In genomic region chr14:22084393-22085281, GRCh38 we compare ENCODE assay signal across 8 cellular contexts.
DNase-seq lines count a peak whose midpoint lies in the region; ATAC-seq and TF ChIP-seq lines count a peak whose summit lies in the region.

No MANE protein-coding gene starts in this region.

- no peaks in the 10 kb centered on the region for H3K79me2 ChIP-seq in PC-9 (ENCODE audit: low read depth)

- TF ChIP-seq CTCF in PC-9 (conservative IDR thresholded peaks at IDR 0.05) (peak; percentile 82), choroid plexus epithelial cell (conservative IDR thresholded peaks at IDR 0.05; ENCODE audit: low read depth, low read length) (peak; percentile 69), mesothelial cell of epicardium (IDR thresholded peaks at IDR 0.05; ENCODE audit: unreplicated experiment) (peak; percentile 89)

- H4K20me1 ChIP-seq in PC-9 (ENCODE audit: insufficient read depth), result no peaks in the 10 kb centered on the region

- H3K4me3 Mint-ChIP-seq in mesothelial cell of epicardium, result no peak overlapping the region

- no peak overlapping the region for H3K4me3 ChIP-seq in PC-9
- no peak overlapping the region for H3K4me3 ChIP-seq in choroid plexus epithelial cell (ENCODE audit: low read depth, low read length)
- no peak overlapping the region for H3K4me3 ChIP-seq in MG63

- no peak overlapping the region for H2AFZ ChIP-seq in PC-9

- DNase-seq in NOMO-1 treated with DMSO at 0.1 percent for 48 hours (lab: John Stamatoyannopoulos, UW; ENCODE audit: unreplicated experiment) (peak; percentile 23), NOMO-1 treated with dmso at 0.1 percent for 144 hours (lab: John Stamatoyannopoulos, UW; ENCODE audit: unreplicated experiment) (no peak), PC-9 (peak; percentile 6 to 35), choroid plexus epithelial cell (ENCODE audit: low read depth) (peak; percentile 82), mesothelial cell of epicardium (ENCODE audit: low spot score in 2 of 2, unreplicated experiment in 2 of 2) (no peak), MG63 (no peak)

- no peaks in the 10 kb centered on the region for H3F3A ChIP-seq in PC-9 (ENCODE audit: insufficient read depth, low read depth)

- no peaks in the 10 kb centered on the region for H3K9me2 ChIP-seq in PC-9 (ENCODE audit: insufficient read depth)

- no peaks in the 10 kb centered on the region for H3K36me3 Mint-ChIP-seq in mesothelial cell of epicardium

- POLR2A ChIA-PET in PC-9 (lab: Charles Lee; ENCODE audit: unreplicated experiment), result no interaction called here

- no peak overlapping the region for H3K4me2 ChIP-seq in PC-9

- no TSS peak for BruUV-seq in PC-9 (replicated peaks; lab: Mats Ljungman, UMichigan)

- H3K4me1 Mint-ChIP-seq in mesothelial cell of epicardium, result no peaks in the 10 kb centered on the region

- H3K9me3 ChIP-seq in PC-9 (ENCODE audit: insufficient read depth, low read depth) (no peaks in the 10 kb centered on the region), MG63 (no peaks in the 10 kb centered on the region)

- H3K4me1 ChIP-seq in PC-9 (replicated peaks; ENCODE audit: insufficient read depth), result no peaks in the 10 kb centered on the region

- peak; percentile 47 for ATAC-seq in HG03432 (IDR thresholded peaks at IDR 0.05; ENCODE audit: unreplicated experiment)
- ATAC-seq in HG02884 (IDR thresholded peaks at IDR 0.05; ENCODE audit: unreplicated experiment), result no peak

- H3K9me3 Mint-ChIP-seq in mesothelial cell of epicardium, result no peaks in the 10 kb centered on the region

- CTCF ChIA-PET in PC-9 (lab: Charles Lee), result interaction anchor here (0.6 kb wide), 1 partner anchor 90 kb away, joined by 5 read pairs; no protein-coding TSS in a partner anchor

- no peaks in the 10 kb centered on the region for H3K36me3 ChIP-seq in PC-9 (ENCODE audit: low read depth)
- H3K36me3 ChIP-seq in MG63, result no peaks in the 10 kb centered on the region

- peaks cover 26% of the 10 kb centered on the region for H3K27me3 Mint-ChIP-seq in mesothelial cell of epicardium (ENCODE audit: low read depth)

- intact Hi-C loops in PC-9 (cut with micrococcal nuclease; ENCODE audit: unreplicated experiment), result loop anchor here (10.0 kb wide), 1 partner anchor 90 kb away; no protein-coding TSS in a partner anchor

- H3K27ac ChIP-seq in PC-9, result no peak overlapping the region

- H3K27ac Mint-ChIP-seq in mesothelial cell of epicardium, result no peak overlapping the region

- no peaks in the 10 kb centered on the region for H3K27me3 ChIP-seq in PC-9 (ENCODE audit: insufficient read depth, low read depth)
- no peaks in the 10 kb centered on the region for H3K27me3 ChIP-seq in MG63

Comparison
In these comparisons a context has a peak if more than half of its experiments do, and no peak if none do; other contexts are left out.
1. DNase-seq: peak in NOMO-1 treated with DMSO at 0.1 percent for 48 hours (single experiment), PC-9 (2 of 2) and choroid plexus epithelial cell (single experiment); none in NOMO-1 treated with dmso at 0.1 percent for 144 hours (single experiment), mesothelial cell of epicardium (0 of 2) and MG63 (single experiment).
2. Peak in every context shown above with its lines, with median percentiles within 50 percentile points of each other: CTCF ChIP-seq.